Comparison of ENCODE assay signal across 8 cellular contexts in the genomic region with DNA sequence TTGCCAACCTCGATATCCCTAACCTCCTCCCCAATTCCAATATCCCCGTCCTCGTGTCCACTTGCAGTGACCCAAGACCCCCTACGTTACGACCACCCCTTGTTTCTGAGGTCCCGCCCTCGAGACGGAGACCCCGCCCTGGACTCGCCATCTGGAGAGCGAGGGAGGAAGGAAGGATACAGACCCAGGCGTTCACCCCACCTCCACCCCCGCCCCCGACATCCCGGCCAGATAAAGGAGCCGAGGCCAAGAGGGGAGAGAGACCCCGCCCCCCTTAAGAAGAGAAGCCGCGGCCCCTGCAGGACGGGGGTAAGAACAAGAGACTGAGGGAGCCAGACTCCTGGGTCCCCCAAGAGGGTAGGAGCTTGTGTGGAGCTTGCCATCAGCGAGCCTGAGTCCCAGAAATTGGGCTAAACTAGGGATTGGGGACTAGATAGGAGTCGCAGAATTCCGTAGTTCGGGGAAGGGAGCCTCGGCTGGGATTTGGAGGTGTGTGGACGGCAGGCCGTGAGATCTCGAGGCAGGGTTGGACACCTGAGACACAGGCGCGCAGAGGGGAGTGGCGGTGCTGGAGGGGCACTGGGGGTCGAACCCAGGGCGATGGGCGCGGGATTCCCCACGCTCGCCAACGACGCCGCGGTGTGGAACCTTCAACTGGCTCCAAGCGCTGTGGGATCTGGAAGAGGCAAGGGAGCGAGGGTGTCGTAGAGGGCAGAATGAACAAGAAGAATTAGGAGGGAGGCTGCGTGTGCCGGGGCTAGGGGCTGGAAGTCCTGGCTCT. TPM values are rescaled to one million over a fixed set of nuclear protein-coding genes. Genes with fewer than 3 reads are reported as not detected.
DNase-seq lines count a peak whose midpoint lies in the region; ATAC-seq and TF ChIP-seq lines count a peak whose summit lies in the region.

Gene BCL6B, plus strand, starts transcription at position 260 of the 781 bp plus-strand sequence. CDS start 622 bp downstream, outside the sequence.

- peak within 1 kb of the TSS; percentile 19 for H3K27ac ChIP-seq in colonic mucosa
- peak within 1 kb of the TSS; percentile 86 to 88 for H3K27ac ChIP-seq in lung (ENCODE audit: low read depth in 1 of 2, low read length in 1 of 2)
- peak within 1 kb of the TSS; percentile 85 for H3K27ac ChIP-seq in upper lobe of right lung

- H3K4me1 ChIP-seq in colonic mucosa (no peaks in the 10 kb centered on the region), lung (ENCODE audit: control insufficient read depth in 2 of 2, insufficient read depth in 2 of 2, low read length in 2 of 2) (peaks cover 6 to 8% of the 10 kb centered on the region in 2 donors), upper lobe of right lung (peaks cover 30% of the 10 kb centered on the region)

- H3K9ac ChIP-seq in colonic mucosa (ENCODE audit: low read depth in 2 of 2, low read length in 2 of 2) = peak within 1 kb of the TSS; percentile 2 to 62

- H3K36me3 ChIP-seq in colonic mucosa (no peaks in the 10 kb centered on the region), lung (ENCODE audit: control insufficient read depth in 2 of 2, insufficient read depth in 2 of 2, low read length in 2 of 2) (peaks cover 0 to 6% of the 10 kb centered on the region in 2 donors), upper lobe of right lung (no peaks in the 10 kb centered on the region)

- intact Hi-C loops in colonic mucosa (cut with DNase I) (loop anchor here (5.0 kb wide), 1 partner anchor 111 kb away; no protein-coding TSS in a partner anchor), upper lobe of right lung (cut with DNase I) (no loop called here)

- WGBS in lung, 2 donors = 10 to 11% methylated on average over 45 to 46 of the region's 46 CpGs

- H3K4me3 ChIP-seq in colonic mucosa (peak within 1 kb of the TSS; percentile 25), lung (peak within 1 kb of the TSS; percentile 55), upper lobe of right lung (peak within 1 kb of the TSS; percentile 49)

- TF ChIP-seq CTCF in colonic mucosa (IDR thresholded peaks at IDR 0.05) (no peak), lung (IDR thresholded peaks at IDR 0.05; ENCODE audit: control extremely low read depth, extremely low read depth) (no peak), upper lobe of right lung (IDR thresholded peaks at IDR 0.05) (no peak)

- H3K27me3 ChIP-seq in colonic mucosa (no peaks in the 10 kb centered on the region), lung (ENCODE audit: control insufficient read depth, insufficient read depth) (no peaks in the 10 kb centered on the region), upper lobe of right lung (no peaks in the 10 kb centered on the region)

- H3K9me3 ChIP-seq in colonic mucosa (no peaks in the 10 kb centered on the region), lung (ENCODE audit: control insufficient read depth in 2 of 2, insufficient read depth in 1 of 2, low read length in 1 of 2) (no peaks in the 10 kb centered on the region), upper lobe of right lung (no peaks in the 10 kb centered on the region)

- DNase-seq in activated CD8-positive, alpha-beta memory T cell treated with anti-CD3 and anti-CD28 coated beads for 24 hours = peak; percentile 72
- DNase-seq in activated CD8-positive, alpha-beta memory T cell treated with anti-CD3 and anti-CD28 coated beads, Interleukin-2, amount 50 U/mL, for 48 hours = no peak
- DNase-seq in colonic mucosa (peak; percentile 39), lung (ENCODE audit: low spot score) (no peak), upper lobe of right lung (peak; percentile 71), RPMI8226 (no peak)
- no peak for DNase-seq in effector CD4-positive, alpha-beta T cell

- no peak for ATAC-seq in lung (ENCODE audit: insufficient read depth, low FRiP score)
- no peak for ATAC-seq in upper lobe of right lung
- no peak for ATAC-seq in HG03342 (IDR thresholded peaks at IDR 0.05; ENCODE audit: unreplicated experiment)

RNA-seq across cellular contexts. Expression of gene BCL6B, which starts in this region (rescaled TPM):
- total RNA-seq in colonic mucosa (1 to 10 TPM in 1 of 2 donors, under 1 TPM in 1; 0.89 to 7.3 TPM), lung (10 to 100 TPM; 15.6 to 55.6 TPM), upper lobe of right lung (42.6 TPM)
- polyA plus RNA-seq in lung = 10 to 100 TPM; 14.5 to 15.4 TPM

Comparison
In these comparisons a context has a peak if more than half of its experiments do, and no peak if none do; other contexts are left out.
1. DNase-seq: peak in activated CD8-positive, alpha-beta memory T cell treated with anti-CD3 and anti-CD28 coated beads for 24 hours (single experiment), colonic mucosa (single experiment) and upper lobe of right lung (single experiment); none in activated CD8-positive, alpha-beta memory T cell treated with anti-CD3 and anti-CD28 coated beads, Interleukin-2, amount 50 U/mL, for 48 hours (single experiment), lung (single experiment), effector CD4-positive, alpha-beta T cell (single experiment) and RPMI8226 (single experiment).
2. H3K27ac ChIP-seq: peak in every context shown above with its lines; median percentile 87 in lung; 85 in upper lobe of right lung; 19 in colonic mucosa.
3. Peak in every context shown above with its lines, with median percentiles within 50 percentile points of each other: H3K4me3 ChIP-seq.